In the genomic region with DNA sequence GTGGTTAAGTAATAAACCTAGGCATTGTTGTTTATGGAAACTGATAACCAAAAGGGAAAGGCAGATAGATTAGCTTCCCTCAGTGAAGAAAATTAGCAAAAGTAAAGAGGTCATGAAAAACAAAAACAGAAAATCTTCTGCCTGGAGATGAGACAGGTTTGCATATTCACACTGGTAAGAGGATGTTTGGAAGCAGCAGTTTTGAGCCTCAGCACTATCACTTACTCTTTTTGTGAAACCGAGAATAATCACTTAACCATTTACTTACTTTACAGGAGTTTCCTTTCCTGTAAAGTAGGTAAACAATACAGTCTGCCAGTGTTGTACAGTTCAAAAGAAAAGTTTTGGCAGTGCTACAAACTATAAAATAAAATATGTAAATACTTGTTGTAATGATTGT, we compare ENCODE assay signal across 15 cellular contexts. TPM values are rescaled to one million over a fixed set of nuclear protein-coding genes. Genes with fewer than 3 reads are reported as not detected.
A peak's percentile ranks its signal among the peaks of the same experiment; 100 is the strongest.
DNase-seq lines count a peak whose midpoint lies in the region; ATAC-seq and TF ChIP-seq lines count a peak whose summit lies in the region.
"Had no signal": no experiment of that assay in that cellular context is flagged by ENCODE, and none has a peak within 500 bp of the region (broad histone marks: within the 10 kb centered on the region; RNA-seq: fewer than 3 reads in every experiment).

No MANE protein-coding gene starts in this region.

- peak overlapping the region; percentile 61 for H3K4me3 Mint-ChIP-seq in activated CD4-positive, alpha-beta T cell treated with anti-CD3 and anti-CD28 coated beads, Interleukin-2, amount 10 ng/mL, durations not matched to agents 24 days and 14 days
- no peak overlapping the region for H3K4me3 Mint-ChIP-seq in activated T-helper 17 cell treated with anti-CD3 and anti-CD28 coated beads, Interleukin-2, amount 50 U/mL, for 72 hours
- H3K4me3 Mint-ChIP-seq: dendritic cell treated with granulocyte-macrophage colony-stimulating factor and Interleukin-4, amounts not matched to agents 40 ng/mL and 50 ng/mL, for 4 days had no signal

- H3K27me3 Mint-ChIP-seq in activated CD4-positive, alpha-beta T cell treated with anti-CD3 and anti-CD28 coated beads, Interleukin-2, amount 10 ng/mL, durations not matched to agents 24 days and 14 days: no peaks in the 10 kb centered on the region
- no peaks in the 10 kb centered on the region for H3K27me3 Mint-ChIP-seq in activated T-helper 17 cell treated with anti-CD3 and anti-CD28 coated beads, Interleukin-2, amount 50 U/mL, for 72 hours
- H3K27me3 Mint-ChIP-seq: dendritic cell treated with granulocyte-macrophage colony-stimulating factor and Interleukin-4, amounts not matched to agents 40 ng/mL and 50 ng/mL, for 4 days had no signal

- peaks cover 25% of the 10 kb centered on the region for H3K9me3 Mint-ChIP-seq in activated CD4-positive, alpha-beta T cell treated with anti-CD3 and anti-CD28 coated beads, Interleukin-2, amount 10 ng/mL, durations not matched to agents 24 days and 14 days
- peaks cover 5% of the 10 kb centered on the region for H3K9me3 Mint-ChIP-seq in activated T-helper 17 cell treated with anti-CD3 and anti-CD28 coated beads, Interleukin-2, amount 50 U/mL, for 72 hours

- POLR2A ChIA-PET in A673 (lab: Charles Lee; ENCODE audit: low non-redundant PET): no interaction called here

- no TSS peak for BruUV-seq in A673 (replicated peaks; lab: Mats Ljungman, UMichigan)

- no peaks in the 10 kb centered on the region for H3K36me3 ChIP-seq in A673 (ENCODE audit: insufficient read depth, low read length, poor library complexity, severe bottlenecking)
- H3K36me3 ChIP-seq: SJSA1 had no signal

- H3K27ac ChIP-seq in A673 (ENCODE audit: low read depth, low read length, poor library complexity, severe bottlenecking): no peak overlapping the region
- H3K27ac ChIP-seq: 22Rv1, SJSA1 had no signal

- peaks cover 34% of the 10 kb centered on the region for H3K4me1 Mint-ChIP-seq in activated CD4-positive, alpha-beta T cell treated with anti-CD3 and anti-CD28 coated beads, Interleukin-2, amount 10 ng/mL, durations not matched to agents 24 days and 14 days
- peaks cover 16% of the 10 kb centered on the region for H3K4me1 Mint-ChIP-seq in activated T-helper 17 cell treated with anti-CD3 and anti-CD28 coated beads, Interleukin-2, amount 50 U/mL, for 72 hours

- H3K4me1 ChIP-seq in A673 (ENCODE audit: insufficient read depth, low read length, poor library complexity, severe bottlenecking): no peaks in the 10 kb centered on the region
- H3K4me1 ChIP-seq: SJSA1 had no signal

- ATAC-seq in GM21717 (IDR thresholded peaks at IDR 0.05; ENCODE audit: unreplicated experiment) (peak; percentile 98), HG03103 (IDR thresholded peaks at IDR 0.05; ENCODE audit: low read depth, unreplicated experiment) (peak; percentile 92)
- peak; percentile 19 for ATAC-seq in activated T-helper 17 cell treated with anti-CD3 and anti-CD28 coated beads, Interleukin-2, amount 50 U/mL, for 72 hours (replicated peaks)
- ATAC-seq: K562, left lobe of liver had no signal

- CTCF ChIA-PET in A673 (lab: Charles Lee): no interaction called here

- no peaks in the 10 kb centered on the region for H3K27me3 ChIP-seq in A673 (replicated peaks; ENCODE audit: insufficient read depth, low read depth, low read length, poor library complexity)
- H3K27me3 ChIP-seq: SJSA1 had no signal

- H3K9me3 ChIP-seq in A673 (ENCODE audit: low read depth, low read length, poor library complexity, severe bottlenecking): no peaks in the 10 kb centered on the region
- H3K9me3 ChIP-seq: SJSA1 had no signal

- TF ChIP-seq CTCF in A673 (conservative IDR thresholded peaks at IDR 0.05; ENCODE audit: low read depth, low read length): no peak

- DNase-seq in activated CD4-positive, alpha-beta T cell treated with anti-CD3 and anti-CD28 coated beads, Interleukin-2, amount 10 ng/mL, durations not matched to agents 24 days and 14 days: no peak
- DNase-seq in activated CD4-positive, alpha-beta T cell treated with anti-CD3 and anti-CD28 coated beads for 4 hours: no peak
- no peak for DNase-seq in KG1 (lab: John Stamatoyannopoulos, UW)
- no peak for DNase-seq in A172 (ENCODE audit: low spot score)
- DNase-seq in A673 (ENCODE audit: low spot score): no peak
- DNase-seq: activated CD4-positive, alpha-beta T cell treated with anti-CD3 and anti-CD28 coated beads, Interleukin-2, amount 50 U/mL, for 4 hours; foreskin melanocyte had no signal

- H3K36me3 Mint-ChIP-seq in activated CD4-positive, alpha-beta T cell treated with anti-CD3 and anti-CD28 coated beads, Interleukin-2, amount 10 ng/mL, durations not matched to agents 24 days and 14 days (ENCODE audit: low read depth): peaks cover 19% of the 10 kb centered on the region
- H3K36me3 Mint-ChIP-seq in activated T-helper 17 cell treated with anti-CD3 and anti-CD28 coated beads, Interleukin-2, amount 50 U/mL, for 72 hours (ENCODE audit: low read depth): no peaks in the 10 kb centered on the region

- H3K27ac Mint-ChIP-seq in activated CD4-positive, alpha-beta T cell treated with anti-CD3 and anti-CD28 coated beads, Interleukin-2, amount 10 ng/mL, durations not matched to agents 24 days and 14 days: no peak overlapping the region
- no peak overlapping the region for H3K27ac Mint-ChIP-seq in activated T-helper 17 cell treated with anti-CD3 and anti-CD28 coated beads, Interleukin-2, amount 50 U/mL, for 72 hours
- H3K27ac Mint-ChIP-seq: dendritic cell treated with granulocyte-macrophage colony-stimulating factor and Interleukin-4, amounts not matched to agents 40 ng/mL and 50 ng/mL, for 4 days had no signal

- intact Hi-C loops in activated CD4-positive, alpha-beta T cell treated with anti-CD3 and anti-CD28 coated beads, Interleukin-2, amount 10 ng/mL, durations not matched to agents 24 days and 14 days (cut with micrococcal nuclease): loop anchor here (5.0 kb wide), 1 partner anchor 34 kb away; the partner anchor contains the start of gene EMB
- intact Hi-C loops in A673 (cut with micrococcal nuclease; ENCODE audit: unreplicated experiment): no loop called here

- H3K4me3 ChIP-seq in A673 (ENCODE audit: low read depth, low read length, poor library complexity, severe bottlenecking): no peak overlapping the region
- H3K4me3 ChIP-seq: K562, SJSA1 had no signal

RNA-seq across cellular contexts. Expression of gene EMB, which starts 35.5 kb away (rescaled TPM):
- 56.3 and 60.3 TPM in 2 replicates for total RNA-seq in activated CD4-positive, alpha-beta T cell treated with anti-CD3 and anti-CD28 coated beads, Interleukin-2, amount 10 ng/mL, durations not matched to agents 24 days and 14 days
- total RNA-seq in activated T-helper 17 cell treated with anti-CD3 and anti-CD28 coated beads, Interleukin-2, amount 50 U/mL, for 72 hours: 100 to 1,000 TPM in 1 of 2 donors, 10 to 100 TPM in 1; 93.9 to 102 TPM
- 0.12 TPM in 1 of 2 replicates, not detected in the other for total RNA-seq in A172 (2014; rRNA removed; shearing (Covaris generic))
- 18.9 and 21.8 TPM in 2 replicates for total RNA-seq in A673 (2021)
- total RNA-seq: SJSA1 had no signal

Comparison
In these comparisons a context has a peak if more than half of its experiments do, and no peak if none do; other contexts are left out.
1. ATAC-seq: peak in every context shown above with its lines; median percentile 98 in GM21717; 92 in HG03103; 19 in activated T-helper 17 cell treated with anti-CD3 and anti-CD28 coated beads, Interleukin-2, amount 50 U/mL, for 72 hours.
2. RNA of gene EMB, which starts 35.5 kb away (total RNA-seq): 93.9 to 102 TPM in activated T-helper 17 cell treated with anti-CD3 and anti-CD28 coated beads, Interleukin-2, amount 50 U/mL, for 72 hours, 56.3 to 60.3 TPM in activated CD4-positive, alpha-beta T cell treated with anti-CD3 and anti-CD28 coated beads, Interleukin-2, amount 10 ng/mL, durations not matched to agents 24 days and 14 days and 18.9 to 21.8 TPM in A673; 0.12 TPM in A172; every median in the first group is over 10 times any median in the second.